8 cellular contexts compared by ENCODE assay signal in the genomic region with DNA sequence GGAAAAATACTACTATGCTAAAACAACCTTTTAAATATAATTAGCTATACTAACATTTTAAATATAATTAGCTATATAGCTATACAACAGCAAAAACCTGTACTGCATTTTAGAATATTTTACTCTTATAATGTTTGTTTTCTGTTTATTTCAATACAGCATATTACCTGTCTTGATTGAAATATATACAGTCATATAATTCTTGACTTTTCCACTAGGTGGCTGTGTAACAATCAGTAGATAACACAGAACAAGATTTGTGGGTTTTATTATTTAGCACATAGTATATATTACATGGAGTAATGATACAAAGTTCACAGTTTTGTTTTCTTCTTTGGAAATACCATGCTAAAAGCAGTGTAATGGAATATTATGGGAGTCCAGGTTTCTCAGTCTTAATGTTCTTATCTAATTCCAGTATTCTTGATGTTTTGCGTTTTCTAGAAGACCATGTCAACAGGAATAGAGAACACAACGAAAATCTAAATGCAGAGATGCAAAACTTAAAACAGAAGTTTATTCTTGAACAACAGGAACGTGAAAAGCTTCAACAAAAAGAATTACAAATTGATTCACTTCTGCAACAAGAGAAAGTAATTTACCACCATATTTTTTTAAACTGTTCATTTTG. TPM values are rescaled to one million over a fixed set of nuclear protein-coding genes. Genes with fewer than 3 reads are reported as not detected.
DNase-seq lines count a peak whose midpoint lies in the region; ATAC-seq, FAIRE-seq and TF ChIP-seq lines count a peak whose summit lies in the region.

No MANE protein-coding gene starts in this region.

- TF ChIP-seq POLR2A in HepG2 (IDR thresholded peaks at IDR 0.05; ENCODE audit: insufficient read depth in 1 of 2, low read depth in 2 of 2, low read length in 2 of 2): no peak

- 96 to 99% methylated on average over 3 of the region's 3 CpGs for WGBS in GM23248 (ENCODE audit: low coverage in 1 of 2, low lambda C conversion rate in 2 of 2, missing lambda C conversion rate in 2 of 2), 2 experiments
- WGBS in HepG2 (ENCODE audit: low lambda C conversion rate): 92% methylated on average over 3 of the region's 3 CpGs

- no peak overlapping the region for H3K4me3 ChIP-seq in GM23248
- H3K4me3 ChIP-seq in HepG2 (replicated peaks in 1 of 3; ENCODE audit: insufficient read depth in 1 of 3, low read depth in 2 of 3, low read length in 3 of 3): no peak overlapping the region

- TF ChIP-seq CTCF in D721Med (IDR thresholded peaks at IDR 0.05; ENCODE audit: insufficient read depth, missing control alignments) (peak; percentile 23), HepG2 (CRISPR knock-in tag; IDR thresholded peaks at IDR 0.05) (peak; percentile 28)

- intact Hi-C loops in HepG2 (cut with micrococcal nuclease; ENCODE audit: unreplicated experiment): loop anchor here (1.0 kb wide), 1 partner anchor 30 kb away; no protein-coding TSS in a partner anchor
- intact Hi-C loops in head of caudate nucleus (cut with DNase I): no loop called here
- intact Hi-C loops in sciatic nerve (cut with DNase I): no loop called here

- H3K4me1 ChIP-seq in GM23248 (ENCODE audit: insufficient read depth): peaks cover 10% of the 10 kb centered on the region
- no peaks in the 10 kb centered on the region for H3K4me1 ChIP-seq in HepG2 (ENCODE audit: insufficient read depth, low read length)

- no peaks in the 10 kb centered on the region for H3K36me3 ChIP-seq in GM23248 (ENCODE audit: low read depth)
- peaks cover 11 to 56% of the 10 kb centered on the region in 2 experiments for H3K36me3 ChIP-seq in HepG2 (replicated peaks in 1 of 2; ENCODE audit: control insufficient read depth in 1 of 2, insufficient read depth in 2 of 2, low read length in 2 of 2)

- H3K27me3 ChIP-seq in GM23248 (replicated peaks; ENCODE audit: insufficient read depth) (no peaks in the 10 kb centered on the region), HepG2 (ENCODE audit: control insufficient read depth in 1 of 2, insufficient read depth in 2 of 2, low read length in 2 of 2) (no peaks in the 10 kb centered on the region)

- peak; percentile 25 for FAIRE-seq in D721Med (lab: Jason Lieb, UNC)
- FAIRE-seq in HepG2 (lab: Jason Lieb, UNC): no peak

- no peak for TF ChIP-seq RAD21 in HepG2 (CRISPR knock-in tag; IDR thresholded peaks at IDR 0.05)

- DNase-seq in D721Med (ENCODE audit: insufficient read length, low spot score) (no peak), GM23248 (no peak), SW480 (ENCODE audit: low spot score) (peak; percentile 39), HepG2 (ENCODE audit: low spot score) (no peak), H4 (ENCODE audit: low spot score) (no peak), head of caudate nucleus (no peak), HPDE6-E6E7 (ENCODE audit: extremely low spot score) (no peak), sciatic nerve (ENCODE audit: low spot score) (no peak)

- POLR2A ChIA-PET in HepG2 (lab: Yijun Ruan, JAX): no interaction called here

- H3F3A ChIP-seq in GM23248 (ENCODE audit: insufficient read depth): peaks cover 9% of the 10 kb centered on the region; the same call in 1 of the 2 replicates

- H2AFZ ChIP-seq in GM23248 (peak overlapping the region; percentile 47; the same call in 1 of the 2 replicates), HepG2 (ENCODE audit: low read length) (no peak overlapping the region)

- peak; percentile 56; the same call in 1 of the 3 replicates for ATAC-seq in HepG2
- no peak for ATAC-seq in sciatic nerve

- in situ Hi-C loops in GM23248 (cut with MboI) (no loop called here), HepG2 (cut with HindIII; ENCODE audit: extremely low pct_ligation_motif_present, low pct_unique_long_range_greater_than_20kb) (no loop called here)

- H4K20me1 ChIP-seq in GM23248 (ENCODE audit: insufficient read depth): no peaks in the 10 kb centered on the region
- H4K20me1 ChIP-seq in HepG2 (ENCODE audit: insufficient read depth, low read length): no peaks in the 10 kb centered on the region

- no peaks in the 10 kb centered on the region for H3K9me2 ChIP-seq in GM23248 (ENCODE audit: insufficient read depth)

- CTCF ChIA-PET in HepG2 (lab: Yijun Ruan, JAX; ENCODE audit: low intra/inter-chr PET ratio, low total read pairs): interaction anchor here (2.4 kb wide), 1 partner anchor 29 kb away, joined by 6 read pairs; no protein-coding TSS in a partner anchor

- H3K4me2 ChIP-seq in GM23248 (ENCODE audit: unreplicated experiment): no peak overlapping the region
- no peak overlapping the region for H3K4me2 ChIP-seq in HepG2 (ENCODE audit: low read depth, low read length)

- H3K79me2 ChIP-seq in GM23248 (ENCODE audit: insufficient read depth) (no peaks in the 10 kb centered on the region), HepG2 (ENCODE audit: insufficient read depth, low read length) (no peaks in the 10 kb centered on the region)

- H3K27ac ChIP-seq in GM23248 (no peak overlapping the region), HepG2 (ENCODE audit: extremely low read length, insufficient read depth, low read length) (no peak overlapping the region)

- TF ChIP-seq EP300 in HepG2 (IDR thresholded peaks at IDR 0.05; ENCODE audit: low read depth in 2 of 2, low read length in 2 of 2) (no peak), HepG2 (CRISPR knock-in tag; IDR thresholded peaks at IDR 0.05; ENCODE audit: borderline replicate concordance) (no peak)

- no peaks in the 10 kb centered on the region for H3K9me3 ChIP-seq in GM23248 (ENCODE audit: low read depth)
- no peaks in the 10 kb centered on the region for H3K9me3 ChIP-seq in HepG2 (ENCODE audit: low read length)

- BruUV-seq in HepG2 (replicated peaks; lab: Mats Ljungman, UMichigan): no TSS peak

- H3K9ac ChIP-seq in GM23248 (no peak overlapping the region), HepG2 (ENCODE audit: insufficient read depth, low read depth, low read length) (no peak overlapping the region)

RNA-seq across cellular contexts. Expression of a gene that starts 13.3 kb away (rescaled TPM):
- total RNA-seq in GM23248 (2014; rRNA removed; shearing (Covaris generic)): 10.7 and 13.9 TPM in 2 replicates
- polyA plus RNA-seq in GM23248 (2016; fragmentation: Nextera tagmentation; extraction: Ambion mirVana) (16.4 and 16.8 TPM in 2 replicates), HepG2 (2011; rRNA removed) (4.6 and 8.5 TPM in 2 replicates)
- total RNA-seq in HepG2 (2016; rRNA removed; fragmentation: Illumina TruSeq; extraction: Trizol) (48.3 and 82.7 TPM in 2 replicates), sciatic nerve (0.85 TPM)
- total RNA-seq in HepG2 (2016; cell fraction: cytosol; rRNA removed; fragmentation: Illumina TruSeq; extraction: Trizol; ENCODE audit: low read depth): 5.5 and 6.4 TPM in 2 replicates
- 49.7 and 80.9 TPM in 2 replicates for total RNA-seq in HepG2 (2016; cell fraction: insoluble cytoplasmic fraction; rRNA removed; fragmentation: Illumina TruSeq; extraction: Trizol)
- total RNA-seq in HepG2 (2016; cell fraction: membrane; rRNA removed; fragmentation: Illumina TruSeq; extraction: Trizol): 14.7 and 18.6 TPM in 2 replicates
- 37.9 and 39.0 TPM in 2 replicates for total RNA-seq in HepG2 (2016; cell fraction: nucleus; rRNA removed; fragmentation: Illumina TruSeq; extraction: Trizol)
- polyA plus RNA-seq in HepG2 (2011; cell fraction: cytosol; rRNA removed): 4.6 and 5.2 TPM in 2 replicates
- polyA plus RNA-seq in HepG2 (2011; cell fraction: nucleus; rRNA removed): 2.9 and 3.8 TPM in 2 replicates
- polyA plus RNA-seq in HepG2 (2012): 8.3 and 17.9 TPM in 2 replicates
- 1.7 and 2.4 TPM in 2 replicates for polyA plus RNA-seq in HepG2 (2016; cell fraction: cytosol; fragmentation: Illumina TruSeq; extraction: Trizol; ENCODE audit: low read depth)
- 48.9 and 49.4 TPM in 2 replicates for polyA plus RNA-seq in HepG2 (2016; cell fraction: insoluble cytoplasmic fraction; fragmentation: Illumina TruSeq; extraction: Trizol; ENCODE audit: low read depth)
- 3.8 and 6.0 TPM in 2 replicates for polyA plus RNA-seq in HepG2 (2016; cell fraction: membrane; fragmentation: Illumina TruSeq; extraction: Trizol; ENCODE audit: low read depth)
- 33.3 and 34.0 TPM in 2 replicates for polyA plus RNA-seq in HepG2 (2016; cell fraction: nucleus; fragmentation: Illumina TruSeq; extraction: Trizol; ENCODE audit: insufficient read depth, low read depth)
- 3.1 and 6.2 TPM in 2 replicates for polyA minus RNA-seq in HepG2 (2011; rRNA and poly(A)+ RNA removed; ENCODE audit: low replicate concordance)
- 8.4 and 8.8 TPM in 2 replicates for polyA minus RNA-seq in HepG2 (2011; cell fraction: cytosol; rRNA and poly(A)+ RNA removed)
- polyA minus RNA-seq in HepG2 (2011; cell fraction: nucleus; rRNA and poly(A)+ RNA removed): 10.6 and 11.1 TPM in 2 replicates
- total RNA-seq in H4 (2014; rRNA removed; shearing (Covaris generic)): 45.7 and 47.1 TPM in 2 replicates

RNA-seq across cellular contexts. Expression of a gene that starts 13.8 kb away (rescaled TPM):
- 2.7 and 4.9 TPM in 2 replicates for total RNA-seq in GM23248 (2014; rRNA removed; shearing (Covaris generic))
- polyA plus RNA-seq in GM23248 (2016; fragmentation: Nextera tagmentation; extraction: Ambion mirVana): 57.8 and 59.0 TPM in 2 replicates
- total RNA-seq in HepG2 (2016; rRNA removed; fragmentation: Illumina TruSeq; extraction: Trizol): 39.2 and 40.9 TPM in 2 replicates
- total RNA-seq in HepG2 (2016; cell fraction: cytosol; rRNA removed; fragmentation: Illumina TruSeq; extraction: Trizol; ENCODE audit: low read depth): 18.5 and 20.2 TPM in 2 replicates
- 39.1 and 40.7 TPM in 2 replicates for total RNA-seq in HepG2 (2016; cell fraction: insoluble cytoplasmic fraction; rRNA removed; fragmentation: Illumina TruSeq; extraction: Trizol)
- total RNA-seq in HepG2 (2016; cell fraction: membrane; rRNA removed; fragmentation: Illumina TruSeq; extraction: Trizol): 48.1 and 48.6 TPM in 2 replicates
- total RNA-seq in HepG2 (2016; cell fraction: nucleus; rRNA removed; fragmentation: Illumina TruSeq; extraction: Trizol): 24.0 and 26.0 TPM in 2 replicates
- polyA plus RNA-seq in HepG2 (2011; rRNA removed): 9.6 and 14.8 TPM in 2 replicates
- 5.6 and 9.1 TPM in 2 replicates for polyA plus RNA-seq in HepG2 (2011; cell fraction: cytosol; rRNA removed)
- polyA plus RNA-seq in HepG2 (2011; cell fraction: nucleus; rRNA removed): 5.7 and 10.0 TPM in 2 replicates
- polyA plus RNA-seq in HepG2 (2012): 25.1 and 33.5 TPM in 2 replicates
- polyA plus RNA-seq in HepG2 (2016; cell fraction: cytosol; fragmentation: Illumina TruSeq; extraction: Trizol; ENCODE audit: low read depth): 21.4 and 34.4 TPM in 2 replicates
- polyA plus RNA-seq in HepG2 (2016; cell fraction: insoluble cytoplasmic fraction; fragmentation: Illumina TruSeq; extraction: Trizol; ENCODE audit: low read depth): 45.6 and 45.7 TPM in 2 replicates
- 33.8 and 40.8 TPM in 2 replicates for polyA plus RNA-seq in HepG2 (2016; cell fraction: membrane; fragmentation: Illumina TruSeq; extraction: Trizol; ENCODE audit: low read depth)
- polyA plus RNA-seq in HepG2 (2016; cell fraction: nucleus; fragmentation: Illumina TruSeq; extraction: Trizol; ENCODE audit: insufficient read depth, low read depth): 30.7 and 35.5 TPM in 2 replicates
- polyA minus RNA-seq in HepG2 (2011; rRNA and poly(A)+ RNA removed; ENCODE audit: low replicate concordance): 2.7 and 4.6 TPM in 2 replicates
- polyA minus RNA-seq in HepG2 (2011; cell fraction: cytosol; rRNA and poly(A)+ RNA removed): 3.0 and 5.1 TPM in 2 replicates
- polyA minus RNA-seq in HepG2 (2011; cell fraction: nucleus; rRNA and poly(A)+ RNA removed): 13.8 and 15.5 TPM in 2 replicates
- total RNA-seq in H4 (2014; rRNA removed; shearing (Covaris generic)): 11.9 and 14.0 TPM in 2 replicates
- 23.0 TPM for total RNA-seq in sciatic nerve

RNA-seq across cellular contexts. Expression of a gene that starts 31.7 kb away (rescaled TPM):
- total RNA-seq in GM23248 (2014; rRNA removed; shearing (Covaris generic)): 61.3 and 63.1 TPM in 2 replicates
- 95.5 and 98.8 TPM in 2 replicates for polyA plus RNA-seq in GM23248 (2016; fragmentation: Nextera tagmentation; extraction: Ambion mirVana)
- total RNA-seq in HepG2 (2016; rRNA removed; fragmentation: Illumina TruSeq; extraction: Trizol): 37.1 and 62.6 TPM in 2 replicates
- total RNA-seq in HepG2 (2016; cell fraction: cytosol; rRNA removed; fragmentation: Illumina TruSeq; extraction: Trizol; ENCODE audit: low read depth): 6.2 and 9.1 TPM in 2 replicates
- total RNA-seq in HepG2 (2016; cell fraction: insoluble cytoplasmic fraction; rRNA removed; fragmentation: Illumina TruSeq; extraction: Trizol): 34.8 and 58.6 TPM in 2 replicates
- 17.7 and 20.1 TPM in 2 replicates for total RNA-seq in HepG2 (2016; cell fraction: membrane; rRNA removed; fragmentation: Illumina TruSeq; extraction: Trizol)
- total RNA-seq in HepG2 (2016; cell fraction: nucleus; rRNA removed; fragmentation: Illumina TruSeq; extraction: Trizol): 16.6 and 17.4 TPM in 2 replicates
- polyA plus RNA-seq in HepG2 (2011; rRNA removed): 15.5 and 20.2 TPM in 2 replicates
- polyA plus RNA-seq in HepG2 (2011; cell fraction: cytosol; rRNA removed): 7.8 and 11.6 TPM in 2 replicates
- polyA plus RNA-seq in HepG2 (2011; cell fraction: nucleus; rRNA removed): 4.0 and 6.1 TPM in 2 replicates
- 22.2 and 28.7 TPM in 2 replicates for polyA plus RNA-seq in HepG2 (2012)
- 4.8 and 5.1 TPM in 2 replicates for polyA plus RNA-seq in HepG2 (2016; cell fraction: cytosol; fragmentation: Illumina TruSeq; extraction: Trizol; ENCODE audit: low read depth)
- polyA plus RNA-seq in HepG2 (2016; cell fraction: insoluble cytoplasmic fraction; fragmentation: Illumina TruSeq; extraction: Trizol; ENCODE audit: low read depth): 63.0 and 65.8 TPM in 2 replicates
- 13.8 and 14.9 TPM in 2 replicates for polyA plus RNA-seq in HepG2 (2016; cell fraction: membrane; fragmentation: Illumina TruSeq; extraction: Trizol; ENCODE audit: low read depth)
- 29.1 and 30.8 TPM in 2 replicates for polyA plus RNA-seq in HepG2 (2016; cell fraction: nucleus; fragmentation: Illumina TruSeq; extraction: Trizol; ENCODE audit: insufficient read depth, low read depth)
- polyA minus RNA-seq in HepG2 (2011; rRNA and poly(A)+ RNA removed; ENCODE audit: low replicate concordance): 9.1 and 29.7 TPM in 2 replicates
- 12.3 and 12.4 TPM in 2 replicates for polyA minus RNA-seq in HepG2 (2011; cell fraction: cytosol; rRNA and poly(A)+ RNA removed)
- polyA minus RNA-seq in HepG2 (2011; cell fraction: nucleus; rRNA and poly(A)+ RNA removed): 6.4 and 8.3 TPM in 2 replicates
- 101 and 118 TPM in 2 replicates for total RNA-seq in H4 (2014; rRNA removed; shearing (Covaris generic))
- total RNA-seq in sciatic nerve: 38.3 TPM

RNA-seq across cellular contexts. Expression of a gene that starts 36.3 kb away (rescaled TPM):
- total RNA-seq in GM23248 (2014; rRNA removed; shearing (Covaris generic)): 166 and 179 TPM in 2 replicates
- polyA plus RNA-seq in GM23248 (2016; fragmentation: Nextera tagmentation; extraction: Ambion mirVana) (101 and 106 TPM in 2 replicates), HepG2 (2011; rRNA removed) (126 and 181 TPM in 2 replicates)
- total RNA-seq in HepG2 (2016; rRNA removed; fragmentation: Illumina TruSeq; extraction: Trizol) (353 and 516 TPM in 2 replicates), sciatic nerve (114 TPM)
- 171 and 222 TPM in 2 replicates for total RNA-seq in HepG2 (2016; cell fraction: cytosol; rRNA removed; fragmentation: Illumina TruSeq; extraction: Trizol; ENCODE audit: low read depth)
- 344 and 513 TPM in 2 replicates for total RNA-seq in HepG2 (2016; cell fraction: insoluble cytoplasmic fraction; rRNA removed; fragmentation: Illumina TruSeq; extraction: Trizol)
- total RNA-seq in HepG2 (2016; cell fraction: membrane; rRNA removed; fragmentation: Illumina TruSeq; extraction: Trizol): 489 and 661 TPM in 2 replicates
- 151 and 183 TPM in 2 replicates for total RNA-seq in HepG2 (2016; cell fraction: nucleus; rRNA removed; fragmentation: Illumina TruSeq; extraction: Trizol)
- 77.6 and 97.0 TPM in 2 replicates for polyA plus RNA-seq in HepG2 (2011; cell fraction: cytosol; rRNA removed)
- 33.8 and 51.9 TPM in 2 replicates for polyA plus RNA-seq in HepG2 (2011; cell fraction: nucleus; rRNA removed)
- polyA plus RNA-seq in HepG2 (2012): 266 and 303 TPM in 2 replicates
- polyA plus RNA-seq in HepG2 (2016; cell fraction: cytosol; fragmentation: Illumina TruSeq; extraction: Trizol; ENCODE audit: low read depth): 201 and 216 TPM in 2 replicates
- 389 and 398 TPM in 2 replicates for polyA plus RNA-seq in HepG2 (2016; cell fraction: insoluble cytoplasmic fraction; fragmentation: Illumina TruSeq; extraction: Trizol; ENCODE audit: low read depth)
- polyA plus RNA-seq in HepG2 (2016; cell fraction: membrane; fragmentation: Illumina TruSeq; extraction: Trizol; ENCODE audit: low read depth): 391 and 469 TPM in 2 replicates
- polyA plus RNA-seq in HepG2 (2016; cell fraction: nucleus; fragmentation: Illumina TruSeq; extraction: Trizol; ENCODE audit: insufficient read depth, low read depth): 161 and 166 TPM in 2 replicates
- 56.2 and 117 TPM in 2 replicates for polyA minus RNA-seq in HepG2 (2011; rRNA and poly(A)+ RNA removed; ENCODE audit: low replicate concordance)
- 177 and 216 TPM in 2 replicates for polyA minus RNA-seq in HepG2 (2011; cell fraction: cytosol; rRNA and poly(A)+ RNA removed)
- 101 and 119 TPM in 2 replicates for polyA minus RNA-seq in HepG2 (2011; cell fraction: nucleus; rRNA and poly(A)+ RNA removed)
- 215 and 230 TPM in 2 replicates for total RNA-seq in H4 (2014; rRNA removed; shearing (Covaris generic))
